Comparison of ENCODE assay signal across 8 cellular contexts in genomic region chr5:95555553-95555952, GRCh38. TPM values are rescaled to one million over a fixed set of nuclear protein-coding genes. Genes with fewer than 3 reads are reported as not detected.
A peak's percentile ranks its signal among the peaks of the same experiment; 100 is the strongest.
DNase-seq lines count a peak whose midpoint lies in the region; ATAC-seq and TF ChIP-seq lines count a peak whose summit lies in the region.

No MANE protein-coding gene starts in this region.

- no peaks in the 10 kb centered on the region for H3K36me3 ChIP-seq in ascending aorta

- H3K9me3 ChIP-seq in ascending aorta = no peaks in the 10 kb centered on the region

- peak overlapping the region; percentile 79 to 87 for H3K4me3 ChIP-seq in ascending aorta

- no peak for TF ChIP-seq CTCF in ascending aorta (IDR thresholded peaks at IDR 0.05)

- H3K27ac ChIP-seq in ascending aorta = peak overlapping the region; percentile 84 to 86
- peak overlapping the region; percentile 78 for H3K27ac ChIP-seq in substantia nigra (ENCODE audit: low read depth, low read length, poor library complexity, severe bottlenecking)

- intact Hi-C loops in ascending aorta (cut with DNase I) = loop anchor here (10.0 kb wide), 3 partner anchors 89 to 1629 kb away; partner anchors contain the start of genes RFESD, RHOBTB3 and RIOK2

- peaks cover 12% of the 10 kb centered on the region for H3K36me3 Mint-ChIP-seq in T-helper 1 cell treated with Interleukin-12 subunit alpha and Interleukin-12 subunit beta and Interleukin-4 antibody, amounts not matched to agents 30 μg/mL and 1 μg/mL, for 36 hours (ENCODE audit: low read depth)

- no peak for DNase-seq in T-helper 1 cell
- no peak for DNase-seq in ascending aorta (ENCODE audit: low spot score in 2 of 2)
- DNase-seq in kidney glomerular epithelial cell (lab: John Stamatoyannopoulos, UW) = peak; percentile 12
- DNase-seq in substantia nigra (lab: John Stamatoyannopoulos, UW) = no peak
- DNase-seq in NCI-H748 (lab: John Stamatoyannopoulos, UW; ENCODE audit: unreplicated experiment) = no peak
- no peak for DNase-seq in left lobe of liver (ENCODE audit: low spot score)
- no peak for DNase-seq in NCI-H1417 treated with DMSO at 0.1 percent for 48 hours (lab: John Stamatoyannopoulos, UW)

- H3K4me1 Mint-ChIP-seq in T-helper 1 cell treated with Interleukin-12 subunit alpha and Interleukin-12 subunit beta and Interleukin-4 antibody, amounts not matched to agents 30 μg/mL and 1 μg/mL, for 36 hours (ENCODE audit: low read depth) = peaks cover 35% of the 10 kb centered on the region

- H3K4me1 ChIP-seq in ascending aorta = peaks cover 0 to 13% of the 10 kb centered on the region in 2 donors

- peak overlapping the region; percentile 98 for H3K4me3 Mint-ChIP-seq in T-helper 1 cell treated with Interleukin-12 subunit alpha and Interleukin-12 subunit beta and Interleukin-4 antibody, amounts not matched to agents 30 μg/mL and 1 μg/mL, for 36 hours

- no peaks in the 10 kb centered on the region for H3K27me3 Mint-ChIP-seq in T-helper 1 cell treated with Interleukin-12 subunit alpha and Interleukin-12 subunit beta and Interleukin-4 antibody, amounts not matched to agents 30 μg/mL and 1 μg/mL, for 36 hours (ENCODE audit: low read depth)

- H3K27me3 ChIP-seq in ascending aorta = no peaks in the 10 kb centered on the region

- H3K27ac Mint-ChIP-seq in T-helper 1 cell treated with Interleukin-12 subunit alpha and Interleukin-12 subunit beta and Interleukin-4 antibody, amounts not matched to agents 30 μg/mL and 1 μg/mL, for 36 hours = peak overlapping the region; percentile 95

- ATAC-seq in left lobe of liver = no peak

- no peaks in the 10 kb centered on the region for H3K9me3 Mint-ChIP-seq in T-helper 1 cell treated with Interleukin-12 subunit alpha and Interleukin-12 subunit beta and Interleukin-4 antibody, amounts not matched to agents 30 μg/mL and 1 μg/mL, for 36 hours

RNA-seq across cellular contexts. Expression of gene ARSK, which starts 0.7 kb away (rescaled TPM):
- total RNA-seq in ascending aorta (3.6 TPM), left lobe of liver (3.9 TPM)

RNA-seq across cellular contexts. Expression of gene SKIC3, which starts 0.8 kb away (rescaled TPM):
- total RNA-seq in ascending aorta (12.7 TPM), left lobe of liver (32.6 TPM)
